ENCODE assay signal across 16 cellular contexts in the genomic region with DNA sequence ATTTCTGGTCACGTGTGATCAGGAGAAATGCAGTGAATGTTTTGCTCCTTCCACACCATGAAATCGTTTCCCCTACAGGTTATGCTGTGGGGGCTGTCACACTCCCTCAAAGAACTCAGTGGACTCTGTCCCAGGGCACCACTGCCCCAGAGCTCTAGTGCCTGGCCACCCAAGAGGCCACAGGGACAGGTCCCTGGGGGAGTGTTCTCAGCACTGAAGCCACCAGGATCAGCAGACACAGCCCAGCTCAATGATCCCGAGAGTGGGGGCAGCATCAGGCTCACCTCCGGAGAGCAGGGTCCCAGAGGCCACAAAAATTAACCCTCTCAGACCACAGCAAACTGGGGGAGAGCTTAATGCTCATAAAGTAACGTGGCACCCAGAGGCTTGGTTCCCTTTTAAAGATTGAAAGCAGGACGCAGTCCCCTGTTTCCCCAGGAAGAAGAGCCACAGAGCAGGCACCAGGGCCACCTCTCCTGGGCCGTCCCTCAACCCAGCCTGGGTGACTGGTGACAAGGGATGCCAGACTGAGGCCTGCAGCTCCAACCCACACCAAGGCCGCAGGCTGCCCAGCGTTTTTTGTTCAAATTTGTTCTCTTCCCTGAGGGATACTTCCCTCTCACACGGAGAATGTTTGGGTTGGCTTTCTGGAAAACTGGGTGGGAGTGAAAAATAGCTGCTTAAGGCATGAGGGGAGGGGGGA.
"Had no signal": no experiment of that assay in that cellular context is flagged by ENCODE, and none has a peak within 500 bp of the region (broad histone marks: within the 10 kb centered on the region; RNA-seq: fewer than 3 reads in every experiment).

No MANE protein-coding gene starts in this region.

- H3K36me3 Mint-ChIP-seq: activated CD4-positive, alpha-beta memory T cell treated with anti-CD3 and anti-CD28 coated beads for 36 hours; activated naive CD8-positive, alpha-beta T cell treated with anti-CD3 and anti-CD28 coated beads for 36 hours; memory B cell had no signal

- H3K4me3 Mint-ChIP-seq: activated CD4-positive, alpha-beta memory T cell treated with anti-CD3 and anti-CD28 coated beads for 36 hours; activated naive CD8-positive, alpha-beta T cell treated with anti-CD3 and anti-CD28 coated beads for 36 hours; activated T-cell treated with anti-CD3 and anti-CD28 coated beads, Interleukin-2, amount 50 U/mL, for 4 hours; memory B cell had no signal

- H3K9me3 ChIP-seq: heart left ventricle, uterus had no signal

- H3K27ac Mint-ChIP-seq: activated CD4-positive, alpha-beta memory T cell treated with anti-CD3 and anti-CD28 coated beads for 36 hours; activated naive CD8-positive, alpha-beta T cell treated with anti-CD3 and anti-CD28 coated beads for 36 hours; memory B cell had no signal

- H3K9me3 Mint-ChIP-seq: activated CD4-positive, alpha-beta memory T cell treated with anti-CD3 and anti-CD28 coated beads for 36 hours; activated naive CD8-positive, alpha-beta T cell treated with anti-CD3 and anti-CD28 coated beads for 36 hours; activated T-cell treated with anti-CD3 and anti-CD28 coated beads, Interleukin-2, amount 50 U/mL, for 4 hours; memory B cell had no signal

- H3K36me3 ChIP-seq: heart left ventricle, uterus had no signal

- H3K4me1 Mint-ChIP-seq: memory B cell had no signal

- H3K4me1 ChIP-seq: heart left ventricle, uterus had no signal

- H3K27me3 ChIP-seq: uterus had no signal

- H3K4me3 ChIP-seq: uterus had no signal

- DNase-seq: activated CD4-positive, alpha-beta memory T cell treated with anti-CD3 and anti-CD28 coated beads for 36 hours; activated CD4-positive, alpha-beta T cell treated with anti-CD3 and anti-CD28 coated beads for 1 hour; activated effector memory CD4-positive, alpha-beta T cell treated with anti-CD3 and anti-CD28 coated beads, Interleukin-2, amount 50 U/mL, for 16 hours; activated naive CD8-positive, alpha-beta T cell treated with anti-CD3 and anti-CD28 coated beads for 36 hours; activated T-cell treated with anti-CD3 and anti-CD28 coated beads, Interleukin-2, amount 50 U/mL, for 4 hours; heart left ventricle; stimulated activated CD4-positive, alpha-beta T cell treated with anti-CD3 and anti-CD28 coated beads, Interleukin-12 subunit alpha, Interleukin-12 subunit beta, amount 100 ng/mL, for 4 hours; stimulated activated CD4-positive, alpha-beta T cell treated with anti-CD3 and anti-CD28 coated beads, Interleukin-2, amount 100 ng/mL, for 48 hours; stimulated activated naive CD8-positive, alpha-beta T cell treated with anti-CD3 and anti-CD28 coated beads, Interleukin-15, Interleukin-2, amounts not matched to agents 100 U/mL and 50 U/mL, for 24 hours; T-helper 9 cell; uterus had no signal

- FAIRE-seq: bronchial epithelial cell, frontal cortex, islet of Langerhans had no signal

- ATAC-seq: activated T-cell treated with anti-CD3 and anti-CD28 coated beads, Interleukin-2, amount 50 U/mL, for 4 hours; left lobe of liver; stimulated activated naive CD8-positive, alpha-beta T cell treated with anti-CD3 and anti-CD28 coated beads, Interleukin-15, Interleukin-2, amounts not matched to agents 100 U/mL and 50 U/mL, for 24 hours had no signal
